ENCODE assay signal across 15 cellular contexts in genomic region chr1:224673161-224673560, GRCh38. TPM values are rescaled to one million over a fixed set of nuclear protein-coding genes. Genes with fewer than 3 reads are reported as not detected.
DNase-seq lines count a peak whose midpoint lies in the region; ATAC-seq, FAIRE-seq and TF ChIP-seq lines count a peak whose summit lies in the region.
"Had no signal": no experiment of that assay in that cellular context is flagged by ENCODE, and none has a peak within 500 bp of the region (broad histone marks: within the 10 kb centered on the region; RNA-seq: fewer than 3 reads in every experiment).

No MANE protein-coding gene starts in this region.

- H3K4me3 ChIP-seq in left ventricle myocardium inferior: no peak overlapping the region
- no peak overlapping the region for H3K4me3 ChIP-seq in mesenchymal stem cell (ENCODE audit: insufficient read depth in 1 of 2, low read depth in 1 of 2, low read length in 2 of 2)
- H3K4me3 ChIP-seq: BLaER1, GM12878, GM23338 had no signal

- no peak overlapping the region for H2BK12ac ChIP-seq in mesenchymal stem cell (ENCODE audit: low read length in 2 of 2)

- no peak overlapping the region for H4K91ac ChIP-seq in mesenchymal stem cell (ENCODE audit: low read length)

- no peak overlapping the region for H3K4me2 ChIP-seq in mesenchymal stem cell (ENCODE audit: low read length, poor library complexity, severe bottlenecking)
- H3K4me2 ChIP-seq: BLaER1, GM23338 had no signal

- H4K8ac ChIP-seq in mesenchymal stem cell (ENCODE audit: low read length): peak overlapping the region; percentile 5

- H3K4ac ChIP-seq in mesenchymal stem cell (ENCODE audit: low read depth in 1 of 2, low read length in 2 of 2): no peak overlapping the region

- H2BK5ac ChIP-seq in mesenchymal stem cell (ENCODE audit: low read depth, low read length, poor library complexity, severe bottlenecking): no peak overlapping the region

- H3K18ac ChIP-seq in mesenchymal stem cell (ENCODE audit: low read depth in 1 of 2, low read length in 2 of 2): no peak overlapping the region

- no peak overlapping the region for H2AK5ac ChIP-seq in mesenchymal stem cell (ENCODE audit: low read length, severe bottlenecking)

- no peak overlapping the region for H3K23ac ChIP-seq in mesenchymal stem cell (ENCODE audit: low read length in 2 of 2)

- FAIRE-seq in GM12892 (lab: Jason Lieb, UNC): peak; percentile 61
- FAIRE-seq: GM12878 had no signal

- no peak overlapping the region for H2AFZ ChIP-seq in mesenchymal stem cell (ENCODE audit: low read depth, low read length)
- H2AFZ ChIP-seq: GM23338 had no signal

- no peak overlapping the region for H2BK15ac ChIP-seq in mesenchymal stem cell (ENCODE audit: low read depth, poor library complexity, severe bottlenecking)

- no peak overlapping the region for H2BK120ac ChIP-seq in mesenchymal stem cell (ENCODE audit: low read depth, low read length)

- H3K27ac ChIP-seq in left ventricle myocardium inferior (replicated peaks) (no peak overlapping the region), mesenchymal stem cell (ENCODE audit: low read length, poor library complexity, severe bottlenecking) (no peak overlapping the region)
- H3K27ac ChIP-seq: 22Rv1, BLaER1 had no signal

- DNase-seq in Right ventricle myocardium superior (no peak), left ventricle myocardium inferior (no peak), GM12892 (ENCODE audit: insufficient read length) (no peak), dermis blood vessel endothelial cell (peak; percentile 36), mesenchymal stem cell (no peak), kidney glomerular epithelial cell (lab: John Stamatoyannopoulos, UW) (no peak), COR-L47 (lab: John Stamatoyannopoulos, UW) (no peak)
- DNase-seq in activated CD4-positive, CD25-positive, alpha-beta regulatory T cell (lab: John Stamatoyannopoulos, UW): no peak
- DNase-seq: CD8-positive, alpha-beta memory T cell; DMS 273 treated with DMSO at 0.1 percent for 48 hours; H7 had no signal

- peak overlapping the region in 1 of 2 experiments; percentile 5 for H3K14ac ChIP-seq in mesenchymal stem cell (ENCODE audit: low read length in 2 of 2)

- no peak overlapping the region for H3K9ac ChIP-seq in mesenchymal stem cell (ENCODE audit: low read length)
- H3K9ac ChIP-seq: BLaER1 had no signal

- peaks cover 28% of the 10 kb centered on the region for H3K79me1 ChIP-seq in mesenchymal stem cell (replicated peaks; ENCODE audit: low read length, poor library complexity, severe bottlenecking)

- no peak for TF ChIP-seq CTCF in left ventricle myocardium inferior (IDR thresholded peaks at IDR 0.05; ENCODE audit: borderline replicate concordance)

- intact Hi-C loops in Right ventricle myocardium superior (cut with DNase I) (no loop called here), left ventricle myocardium inferior (cut with micrococcal nuclease) (no loop called here)

- no peaks in the 10 kb centered on the region for H3K9me3 ChIP-seq in left ventricle myocardium inferior (replicated peaks)
- no peaks in the 10 kb centered on the region for H3K9me3 ChIP-seq in mesenchymal stem cell (ENCODE audit: control insufficient read depth, low read length)
- H3K9me3 ChIP-seq: BLaER1 had no signal

- peaks cover 7% of the 10 kb centered on the region for H3K4me1 ChIP-seq in left ventricle myocardium inferior
- H3K4me1 ChIP-seq in mesenchymal stem cell (ENCODE audit: control insufficient read depth, insufficient read depth, low read depth, low read length): peaks cover 8% of the 10 kb centered on the region
- H3K4me1 ChIP-seq: BLaER1 had no signal

- peaks cover 4% of the 10 kb centered on the region for H3K27me3 ChIP-seq in left ventricle myocardium inferior (ENCODE audit: low read depth)
- no peaks in the 10 kb centered on the region for H3K27me3 ChIP-seq in mesenchymal stem cell (ENCODE audit: control insufficient read depth in 1 of 2, insufficient read depth in 1 of 2, low read length in 2 of 2)
- H3K27me3 ChIP-seq: BLaER1 had no signal

- peak; percentile 36 for ATAC-seq in Right ventricle myocardium superior (ENCODE audit: poor library complexity)
- ATAC-seq: GM23338 had no signal

- TF ChIP-seq POLR2A in GM12892 (IDR thresholded peaks at IDR 0.05; ENCODE audit: low read depth, low read length): no peak

- WGBS in mesenchymal stem cell: 92% methylated on average over 4 of the region's 4 CpGs

- no peaks in the 10 kb centered on the region for H3K36me3 ChIP-seq in left ventricle myocardium inferior
- H3K36me3 ChIP-seq in mesenchymal stem cell (ENCODE audit: control insufficient read depth in 1 of 2, insufficient read depth in 2 of 2, low read depth in 1 of 2, low read length in 2 of 2): peaks cover 2 to 90% of the 10 kb centered on the region in 2 experiments
- H3K36me3 ChIP-seq: BLaER1 had no signal

RNA-seq across cellular contexts. Expression of gene CNIH3, which starts 57.0 kb away (rescaled TPM):
- total RNA-seq in Right ventricle myocardium superior (1.2 TPM), left ventricle myocardium inferior (1.1 TPM), dermis blood vessel endothelial cell (1.1 and 1.4 TPM in 2 replicates)
- polyA plus RNA-seq in GM12892 (2012; ENCODE audit: missing spikeins): 4.7 TPM
- polyA plus RNA-seq in mesenchymal stem cell (2013, experiment 1 of 2): 5.4 TPM
- polyA plus RNA-seq in mesenchymal stem cell (2013, experiment 2 of 2): 6.0 TPM
